Comparison of ENCODE assay signal across 1 cellular context in the genomic region with DNA sequence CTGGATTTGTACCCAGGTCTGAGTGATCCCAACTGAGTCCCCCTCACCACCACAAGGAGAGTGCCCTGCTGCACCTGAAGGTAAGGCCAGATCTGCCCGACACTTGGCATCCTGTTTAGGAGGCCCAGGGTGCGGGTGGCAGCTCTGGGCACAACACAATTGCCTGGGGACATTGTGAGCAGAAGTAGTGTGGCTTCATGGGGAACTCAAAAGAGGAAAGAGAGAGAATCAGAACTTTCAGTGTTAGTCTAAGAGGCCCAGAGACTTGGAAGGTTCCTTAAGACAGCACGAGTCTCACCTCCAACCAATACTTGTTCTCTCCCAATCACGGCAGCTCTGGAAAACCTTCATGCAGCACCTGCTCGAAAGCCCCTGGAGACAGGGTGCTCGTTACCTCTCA.
TF ChIP-seq lines count a peak whose summit lies in the region.

No MANE protein-coding gene starts in this region.

TF ChIP-seq in GM12878, 131 proteins besides CTCF, POLR2A, EP300 and RAD21:
- no peak for TF ChIP-seq GABPA (IDR thresholded peaks at IDR 0.05; ENCODE audit: low read depth)
- no peak for TF ChIP-seq SREBF1 (IDR thresholded peaks at IDR 0.05; ENCODE audit: low read length)
- TF ChIP-seq MEF2B (IDR thresholded peaks at IDR 0.05; ENCODE audit: partially characterized antibody, poor library complexity, severe bottlenecking): no peak
- no peak for TF ChIP-seq CHD4 (IDR thresholded peaks at IDR 0.05)
- no peak for TF ChIP-seq KAT2A (conservative IDR thresholded peaks at IDR 0.05; ENCODE audit: control insufficient read depth, low read depth, low read length)
- TF ChIP-seq, protein P1, sequence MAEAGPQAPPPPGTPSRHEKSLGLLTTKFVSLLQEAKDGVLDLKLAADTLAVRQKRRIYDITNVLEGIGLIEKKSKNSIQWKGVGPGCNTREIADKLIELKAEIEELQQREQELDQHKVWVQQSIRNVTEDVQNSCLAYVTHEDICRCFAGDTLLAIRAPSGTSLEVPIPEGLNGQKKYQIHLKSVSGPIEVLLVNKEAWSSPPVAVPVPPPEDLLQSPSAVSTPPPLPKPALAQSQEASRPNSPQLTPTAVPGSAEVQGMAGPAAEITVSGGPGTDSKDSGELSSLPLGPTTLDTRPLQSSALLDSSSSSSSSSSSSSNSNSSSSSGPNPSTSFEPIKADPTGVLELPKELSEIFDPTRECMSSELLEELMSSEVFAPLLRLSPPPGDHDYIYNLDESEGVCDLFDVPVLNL (IDR thresholded peaks at IDR 0.05; ENCODE audit: low read depth, low read length): no peak
- no peak for TF ChIP-seq ZBED1 (IDR thresholded peaks at IDR 0.05; ENCODE audit: borderline replicate concordance)
- TF ChIP-seq, protein P2, sequence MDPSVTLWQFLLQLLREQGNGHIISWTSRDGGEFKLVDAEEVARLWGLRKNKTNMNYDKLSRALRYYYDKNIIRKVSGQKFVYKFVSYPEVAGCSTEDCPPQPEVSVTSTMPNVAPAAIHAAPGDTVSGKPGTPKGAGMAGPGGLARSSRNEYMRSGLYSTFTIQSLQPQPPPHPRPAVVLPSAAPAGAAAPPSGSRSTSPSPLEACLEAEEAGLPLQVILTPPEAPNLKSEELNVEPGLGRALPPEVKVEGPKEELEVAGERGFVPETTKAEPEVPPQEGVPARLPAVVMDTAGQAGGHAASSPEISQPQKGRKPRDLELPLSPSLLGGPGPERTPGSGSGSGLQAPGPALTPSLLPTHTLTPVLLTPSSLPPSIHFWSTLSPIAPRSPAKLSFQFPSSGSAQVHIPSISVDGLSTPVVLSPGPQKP (IDR thresholded peaks at IDR 0.05; ENCODE audit: low read depth, low read length): no peak
- TF ChIP-seq IRF4 (IDR thresholded peaks at IDR 0.05; ENCODE audit: low read depth, low read length): no peak
- no peak for TF ChIP-seq ZNF384 (IDR thresholded peaks at IDR 0.05; ENCODE audit: borderline replicate concordance, low read depth, low read length)
- no peak for TF ChIP-seq TAF1 (IDR thresholded peaks at IDR 0.05; ENCODE audit: borderline replicate concordance, low read depth, low read length)
- TF ChIP-seq SP1 (IDR thresholded peaks at IDR 0.05; ENCODE audit: low read depth, low read length): no peak
- TF ChIP-seq, protein P3, sequence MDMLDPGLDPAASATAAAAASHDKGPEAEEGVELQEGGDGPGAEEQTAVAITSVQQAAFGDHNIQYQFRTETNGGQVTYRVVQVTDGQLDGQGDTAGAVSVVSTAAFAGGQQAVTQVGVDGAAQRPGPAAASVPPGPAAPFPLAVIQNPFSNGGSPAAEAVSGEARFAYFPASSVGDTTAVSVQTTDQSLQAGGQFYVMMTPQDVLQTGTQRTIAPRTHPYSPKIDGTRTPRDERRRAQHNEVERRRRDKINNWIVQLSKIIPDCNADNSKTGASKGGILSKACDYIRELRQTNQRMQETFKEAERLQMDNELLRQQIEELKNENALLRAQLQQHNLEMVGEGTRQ (IDR thresholded peaks at IDR 0.05; ENCODE audit: borderline replicate concordance, low read depth, low read length): no peak
- TF ChIP-seq, protein P4, sequence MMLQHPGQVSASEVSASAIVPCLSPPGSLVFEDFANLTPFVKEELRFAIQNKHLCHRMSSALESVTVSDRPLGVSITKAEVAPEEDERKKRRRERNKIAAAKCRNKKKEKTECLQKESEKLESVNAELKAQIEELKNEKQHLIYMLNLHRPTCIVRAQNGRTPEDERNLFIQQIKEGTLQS (IDR thresholded peaks at IDR 0.05; ENCODE audit: borderline replicate concordance, extremely low read depth, low read depth, low read length): no peak
- TF ChIP-seq CHD1 (IDR thresholded peaks at IDR 0.05; ENCODE audit: low read depth, low read length): no peak
- TF ChIP-seq MTA3 (IDR thresholded peaks at IDR 0.05; ENCODE audit: borderline replicate concordance, low read length): no peak
